In the genomic region with DNA sequence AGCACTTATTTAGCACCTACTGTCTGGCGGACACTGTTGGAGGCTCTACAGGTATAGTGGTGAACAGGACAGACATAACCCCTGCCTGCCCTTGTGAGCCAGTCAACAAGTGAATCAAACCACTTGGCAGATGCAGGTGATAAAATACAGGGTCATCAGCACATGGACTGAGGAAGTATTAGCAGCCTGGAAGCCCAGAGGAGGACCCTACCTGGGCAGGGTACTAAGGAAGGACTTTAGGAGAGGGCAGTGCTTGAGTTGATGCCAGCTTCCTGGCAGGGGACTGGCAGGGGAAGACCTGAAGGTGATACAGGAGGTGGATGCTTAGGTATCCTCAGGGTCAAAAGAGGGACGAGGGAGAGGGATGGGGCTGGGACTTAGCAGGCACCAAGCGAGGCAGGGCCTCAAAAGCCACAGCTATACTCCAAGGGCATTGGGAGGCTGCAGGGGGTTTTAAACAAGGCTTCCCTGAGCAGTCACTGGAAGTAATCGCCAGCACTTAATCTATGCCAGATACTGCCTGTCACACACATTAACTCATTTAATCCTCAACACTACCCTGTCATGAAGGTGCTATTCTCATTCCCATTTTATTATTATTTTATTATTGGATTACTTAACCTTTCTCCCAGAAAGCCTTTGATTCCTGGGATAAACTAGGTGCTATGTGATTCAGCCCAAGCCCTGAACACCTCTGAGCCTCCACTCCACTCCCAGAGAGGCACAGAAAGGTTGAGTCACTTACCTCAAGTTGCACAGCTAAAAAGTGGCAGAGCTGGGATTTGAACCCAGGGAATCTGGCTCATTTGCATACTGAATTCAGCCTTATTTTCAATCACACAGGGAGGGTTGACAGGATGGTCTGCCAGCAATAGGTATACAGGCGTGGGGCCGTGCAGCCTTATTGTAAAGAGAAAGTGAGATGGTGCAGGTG, we compare ENCODE assay signal across 15 cellular contexts.
"Had no signal": no experiment of that assay in that cellular context is flagged by ENCODE, and none has a peak within 500 bp of the region (broad histone marks: within the 10 kb centered on the region; RNA-seq: fewer than 3 reads in every experiment).

No MANE protein-coding gene starts in this region.

- H3K4me1 ChIP-seq: gastroesophageal sphincter, tibial artery had no signal

- H3K27ac Mint-ChIP-seq: activated CD4-positive, alpha-beta T cell treated with anti-CD3 and anti-CD28 coated beads, Interleukin-2, amount 10 ng/mL, durations not matched to agents 7 days and 5 days; activated CD8-positive, alpha-beta T cell treated with anti-CD3 and anti-CD28 coated beads, Interleukin-2, amount 10 ng/mL, durations not matched to agents 7 days and 5 days; activated naive CD4-positive, alpha-beta T cell treated with anti-CD3 and anti-CD28 coated beads for 36 hours; activated T-cell treated with anti-CD3 and anti-CD28 coated beads, Interleukin-2, amount 50 U/mL, for 24 hours; naive thymus-derived CD4-positive, alpha-beta T cell; T-helper 2 cell treated with Interferon-gamma antibody and Interleukin-4, amounts not matched to agents 5 μg/mL and 100 μg/mL, for 36 hours had no signal

- H3K27me3 ChIP-seq: heart left ventricle, tibial artery had no signal

- H3K4me1 Mint-ChIP-seq: activated CD4-positive, alpha-beta T cell treated with anti-CD3 and anti-CD28 coated beads, Interleukin-2, amount 10 ng/mL, durations not matched to agents 7 days and 5 days; naive thymus-derived CD4-positive, alpha-beta T cell had no signal

- ATAC-seq: activated CD8-positive, alpha-beta T cell treated with anti-CD3 and anti-CD28 coated beads, Interleukin-2, amount 10 ng/mL, durations not matched to agents 7 days and 5 days; gastroesophageal sphincter; heart left ventricle; naive thymus-derived CD4-positive, alpha-beta T cell; stimulated activated naive CD8-positive, alpha-beta T cell treated with anti-CD3 and anti-CD28 coated beads, Interleukin-15, Interleukin-2, amounts not matched to agents 100 U/mL and 50 U/mL, for 24 hours had no signal

- H3K27ac ChIP-seq: esophagus muscularis mucosa, gastroesophageal sphincter, heart left ventricle, tibial artery had no signal

- H3K4me3 ChIP-seq: esophagus muscularis mucosa, gastroesophageal sphincter, heart left ventricle, tibial artery had no signal

- H3K9me3 ChIP-seq: esophagus muscularis mucosa, gastroesophageal sphincter, heart left ventricle, tibial artery had no signal

- H3K36me3 Mint-ChIP-seq: naive thymus-derived CD4-positive, alpha-beta T cell had no signal

- H3K4me3 Mint-ChIP-seq: activated CD4-positive, alpha-beta T cell treated with anti-CD3 and anti-CD28 coated beads, Interleukin-2, amount 10 ng/mL, durations not matched to agents 7 days and 5 days; activated CD8-positive, alpha-beta T cell treated with anti-CD3 and anti-CD28 coated beads, Interleukin-2, amount 10 ng/mL, durations not matched to agents 7 days and 5 days; activated naive CD4-positive, alpha-beta T cell treated with anti-CD3 and anti-CD28 coated beads for 36 hours; activated T-cell treated with anti-CD3 and anti-CD28 coated beads, Interleukin-2, amount 50 U/mL, for 24 hours; naive thymus-derived CD4-positive, alpha-beta T cell; T-helper 2 cell treated with Interferon-gamma antibody and Interleukin-4, amounts not matched to agents 5 μg/mL and 100 μg/mL, for 36 hours had no signal

- DNase-seq: activated CD4-positive, alpha-beta T cell treated with anti-CD3 and anti-CD28 coated beads, Interleukin-2, amount 10 ng/mL, durations not matched to agents 7 days and 5 days; activated CD8-positive, alpha-beta T cell treated with anti-CD3 and anti-CD28 coated beads, Interleukin-2, amount 10 ng/mL, durations not matched to agents 7 days and 5 days; activated naive CD4-positive, alpha-beta T cell treated with anti-CD3 and anti-CD28 coated beads for 36 hours; activated T-cell treated with anti-CD3 and anti-CD28 coated beads, Interleukin-2, amount 50 U/mL, for 24 hours; anterior cingulate cortex; effector CD4-positive, alpha-beta T cell; heart left ventricle; mesendoderm; naive thymus-derived CD4-positive, alpha-beta T cell; nucleus accumbens; stimulated activated naive CD8-positive, alpha-beta T cell treated with anti-CD3 and anti-CD28 coated beads, Interleukin-15, Interleukin-2, amounts not matched to agents 100 U/mL and 50 U/mL, for 24 hours; tibial artery had no signal

- H3K27me3 Mint-ChIP-seq: activated CD4-positive, alpha-beta T cell treated with anti-CD3 and anti-CD28 coated beads, Interleukin-2, amount 10 ng/mL, durations not matched to agents 7 days and 5 days; activated T-cell treated with anti-CD3 and anti-CD28 coated beads, Interleukin-2, amount 50 U/mL, for 24 hours had no signal

- H3K36me3 ChIP-seq: esophagus muscularis mucosa, gastroesophageal sphincter, heart left ventricle, tibial artery had no signal

- H3K9me3 Mint-ChIP-seq: activated CD4-positive, alpha-beta T cell treated with anti-CD3 and anti-CD28 coated beads, Interleukin-2, amount 10 ng/mL, durations not matched to agents 7 days and 5 days; activated naive CD4-positive, alpha-beta T cell treated with anti-CD3 and anti-CD28 coated beads for 36 hours; activated T-cell treated with anti-CD3 and anti-CD28 coated beads, Interleukin-2, amount 50 U/mL, for 24 hours; naive thymus-derived CD4-positive, alpha-beta T cell; T-helper 2 cell treated with Interferon-gamma antibody and Interleukin-4, amounts not matched to agents 5 μg/mL and 100 μg/mL, for 36 hours had no signal
